18 cellular contexts compared by ENCODE assay signal in the genomic region with DNA sequence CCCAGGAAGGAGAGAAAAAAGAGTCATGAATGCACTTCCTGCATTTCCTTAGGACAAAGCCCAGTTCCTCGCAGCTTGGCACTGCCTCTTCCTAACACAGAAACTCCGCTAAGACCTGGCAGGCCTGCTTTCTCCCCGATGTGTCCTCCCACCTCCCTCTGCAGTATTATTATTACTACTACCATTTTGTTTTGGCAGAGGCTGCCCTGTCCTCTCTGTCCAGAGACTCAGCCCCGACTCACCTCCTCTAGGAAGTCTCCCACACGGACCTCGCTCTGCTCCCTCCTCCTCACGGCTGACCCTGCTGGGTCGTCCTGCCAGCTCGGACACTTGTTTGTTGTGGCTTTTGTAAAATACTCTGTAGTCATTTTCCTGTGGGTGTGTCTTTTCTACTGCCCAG.
DNase-seq lines count a peak whose midpoint lies in the region; ATAC-seq and TF ChIP-seq lines count a peak whose summit lies in the region.
"Had no signal": no experiment of that assay in that cellular context is flagged by ENCODE, and none has a peak within 500 bp of the region (broad histone marks: within the 10 kb centered on the region; RNA-seq: fewer than 3 reads in every experiment).

No MANE protein-coding gene starts in this region.

- H3K4me1 ChIP-seq in adrenal gland (replicated peaks in 1 of 2) (peaks cover 12 to 40% of the 10 kb centered on the region in 2 donors), subcutaneous abdominal adipose tissue (ENCODE audit: control insufficient read depth in 5 of 5, insufficient read depth in 5 of 5, low read length in 5 of 5) (peaks cover 20 to 95% (median 61%) of the 10 kb centered on the region in 5 donors), MM.1S (ENCODE audit: low read length) (peaks cover 7% of the 10 kb centered on the region)

- H3K9ac ChIP-seq in subcutaneous abdominal adipose tissue (ENCODE audit: low read length in 5 of 5) (no peak overlapping the region), MM.1S (ENCODE audit: low read length) (no peak overlapping the region)

- DNase-seq in HCEC 1CT (peak; percentile 11), adrenal gland (no peak), lung microvascular endothelial cell (ENCODE audit: low read depth in 2 of 2) (peak; percentile 38 to 64), MM.1S (no peak)
- no peak for DNase-seq in activated CD8-positive, alpha-beta memory T cell treated with anti-CD3 and anti-CD28 coated beads for 24 hours
- DNase-seq: activated naive CD4-positive, alpha-beta T cell treated with anti-CD3 and anti-CD28 coated beads for 36 hours; endodermal cell; H7; head of caudate nucleus; naive thymus-derived CD4-positive, alpha-beta T cell; NCI-H1436 treated with DMSO at 0.1 percent for 48 hours; stimulated activated naive CD8-positive, alpha-beta T cell treated with anti-CD3 and anti-CD28 coated beads, Interleukin-15, Interleukin-2, amounts not matched to agents 100 U/mL and 50 U/mL, for 24 hours; WERI-Rb-1 had no signal

- no peaks in the 10 kb centered on the region for H3K79me2 ChIP-seq in MM.1S (ENCODE audit: low read length)

- TF ChIP-seq CTCF in adrenal gland (IDR thresholded peaks at IDR 0.05) (no peak), MM.1S (IDR thresholded peaks at IDR 0.05; ENCODE audit: low read length) (no peak)

- H3K9me3 ChIP-seq in adrenal gland (replicated peaks in 1 of 3) (no peaks in the 10 kb centered on the region), subcutaneous abdominal adipose tissue (ENCODE audit: control insufficient read depth in 5 of 5, low read length in 5 of 5) (no peaks in the 10 kb centered on the region), MM.1S (replicated peaks; ENCODE audit: insufficient read depth, low read length) (no peaks in the 10 kb centered on the region)

- H3K36me3 ChIP-seq in adrenal gland (replicated peaks in 1 of 2) (no peaks in the 10 kb centered on the region), subcutaneous abdominal adipose tissue (ENCODE audit: control insufficient read depth in 5 of 5, insufficient read depth in 5 of 5, low read length in 5 of 5) (peaks cover 0 to 30% (median 12%) of the 10 kb centered on the region in 5 donors), MM.1S (replicated peaks; ENCODE audit: insufficient read depth, low read length) (no peaks in the 10 kb centered on the region)
- H3K36me3 ChIP-seq: WERI-Rb-1 had no signal

- H3K27me3 ChIP-seq in adrenal gland (no peaks in the 10 kb centered on the region), subcutaneous abdominal adipose tissue (ENCODE audit: control insufficient read depth in 5 of 5, insufficient read depth in 4 of 5, low read length in 5 of 5) (no peaks in the 10 kb centered on the region), MM.1S (replicated peaks; ENCODE audit: insufficient read depth, low read length) (no peaks in the 10 kb centered on the region)

- H3K9me2 ChIP-seq in MM.1S (replicated peaks; ENCODE audit: insufficient read depth, low read length) = no peaks in the 10 kb centered on the region

- H3K4me2 ChIP-seq in MM.1S (ENCODE audit: low read depth, low read length) = no peak overlapping the region

- WGBS in adrenal gland, 4 donors = 52 to 70% (median 65%) methylated on average over 9 of the region's 9 CpGs

- peak overlapping the region in 3 of 5 donors; percentile 24 to 54 (median 49) for H3K27ac ChIP-seq in adrenal gland
- H3K27ac ChIP-seq in subcutaneous abdominal adipose tissue (ENCODE audit: low read depth, low read length) = peak overlapping the region; percentile 42
- no peak overlapping the region for H3K27ac ChIP-seq in MM.1S (ENCODE audit: low read length)
- H3K27ac ChIP-seq: WERI-Rb-1 had no signal

- H3K4me3 ChIP-seq in adrenal gland (no peak overlapping the region), subcutaneous abdominal adipose tissue (ENCODE audit: low read depth in 1 of 5, low read length in 5 of 5) (peak overlapping the region in 1 of 5 donors; percentile 27), MM.1S (ENCODE audit: low read length) (no peak overlapping the region)
- H3K4me3 ChIP-seq: K562 had no signal

- intact Hi-C loops in adrenal gland (cut with DNase I) = no loop called here

- H4K20me1 ChIP-seq in MM.1S (ENCODE audit: insufficient read depth, low read length) = no peaks in the 10 kb centered on the region

- H2AFZ ChIP-seq in MM.1S (ENCODE audit: low read length) = no peak overlapping the region

- no peak for ATAC-seq in HG03439 (IDR thresholded peaks at IDR 0.05; ENCODE audit: unreplicated experiment)
- no peak for ATAC-seq in HG03565 (IDR thresholded peaks at IDR 0.05; ENCODE audit: unreplicated experiment)
- ATAC-seq: K562; naive thymus-derived CD4-positive, alpha-beta T cell; sciatic nerve; stimulated activated naive CD8-positive, alpha-beta T cell treated with anti-CD3 and anti-CD28 coated beads, Interleukin-15, Interleukin-2, amounts not matched to agents 100 U/mL and 50 U/mL, for 24 hours had no signal

- no peaks in the 10 kb centered on the region for H3F3A ChIP-seq in MM.1S (ENCODE audit: insufficient read depth, low read length)

- TF ChIP-seq POLR2A in adrenal gland (IDR thresholded peaks at IDR 0.05) = no peak

Comparison
In these comparisons a context has a peak if more than half of its experiments do, and no peak if none do; other contexts are left out.
1. DNase-seq: peak in HCEC 1CT (single experiment) and lung microvascular endothelial cell (2 of 2); none in adrenal gland (0 of 7), activated CD8-positive, alpha-beta memory T cell treated with anti-CD3 and anti-CD28 coated beads for 24 hours (single experiment) and MM.1S (single experiment).